In the genomic region with DNA sequence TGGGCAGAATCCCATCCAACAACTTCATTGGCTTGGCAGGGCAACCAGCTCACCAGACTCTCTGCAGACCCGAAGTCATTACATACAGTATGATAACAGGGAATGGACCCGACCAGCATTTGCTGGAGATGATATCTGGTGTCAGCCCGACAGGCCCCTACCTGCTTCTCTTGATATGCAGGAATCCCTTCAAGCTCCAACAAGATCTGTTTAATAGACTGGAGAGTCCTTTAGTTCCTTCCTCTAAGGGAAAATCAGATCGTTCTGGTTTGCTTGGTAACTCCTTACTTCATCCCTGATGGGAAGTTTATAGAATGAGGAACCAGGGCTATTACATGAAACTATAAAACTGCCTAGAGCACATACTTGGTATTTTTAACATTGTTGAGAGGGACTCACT, we compare ENCODE assay signal across 17 cellular contexts.
DNase-seq lines count a peak whose midpoint lies in the region; ATAC-seq, FAIRE-seq and TF ChIP-seq lines count a peak whose summit lies in the region.
"Had no signal": no experiment of that assay in that cellular context is flagged by ENCODE, and none has a peak within 500 bp of the region (broad histone marks: within the 10 kb centered on the region; RNA-seq: fewer than 3 reads in every experiment).

No MANE protein-coding gene starts in this region.

- H3K9me1 ChIP-seq in keratinocyte (ENCODE audit: control insufficient read depth, extremely low read depth, insufficient read depth, low read length), result no peaks in the 10 kb centered on the region

- intact Hi-C loops in breast epithelium (cut with DNase I; ENCODE audit: low total_unique reads) (loop anchor here (10.0 kb wide), 1 partner anchor 830 kb away; no protein-coding TSS in a partner anchor), upper lobe of right lung (cut with DNase I) (no loop called here)

- TF ChIP-seq CTCF in breast epithelium (IDR thresholded peaks at IDR 0.05) (no peak), keratinocyte (optimal IDR thresholded peaks at IDR 0.05 in 1 of 3, IDR thresholded peaks at IDR 0.05 in 1 of 3, conservative IDR thresholded peaks at IDR 0.05 in 1 of 3; ENCODE audit: extremely low read depth in 1 of 3, insufficient read depth in 2 of 3, low read length in 3 of 3) (no peak), upper lobe of right lung (IDR thresholded peaks at IDR 0.05) (no peak)

- H3K9ac ChIP-seq in SK-N-MC (ENCODE audit: insufficient read length) (no peak overlapping the region), keratinocyte (ENCODE audit: control insufficient read depth, extremely low read depth, insufficient read depth, low read length) (no peak overlapping the region)

- H3K27me3 ChIP-seq in breast epithelium (no peaks in the 10 kb centered on the region), keratinocyte (ENCODE audit: control insufficient read depth, extremely low read depth, insufficient read depth, low read length) (no peaks in the 10 kb centered on the region), upper lobe of right lung (no peaks in the 10 kb centered on the region)
- H3K27me3 ChIP-seq: SJSA1 had no signal

- no peaks in the 10 kb centered on the region for H4K20me1 ChIP-seq in keratinocyte (ENCODE audit: control insufficient read depth, extremely low read depth, insufficient read depth, low read length)

- H3K27ac ChIP-seq in breast epithelium (peak overlapping the region in 1 of 2 donors; percentile 25), SK-N-MC (0 out of 2 replicates have a peak overlapping the region, but pooled peaks have one; percentile 9), keratinocyte (ENCODE audit: control insufficient read depth, insufficient read depth, low read length) (no peak overlapping the region), upper lobe of right lung (no peak overlapping the region)
- H3K27ac ChIP-seq: SJSA1 had no signal

- no peak for TF ChIP-seq POLR2A in breast epithelium (IDR thresholded peaks at IDR 0.05)

- dilution Hi-C loops in keratinocyte (cut with MboI; ENCODE audit: extremely low pct_ligation_motif_present, low sequenced_read_pairs), result no loop called here

- peak overlapping the region; percentile 69 for H3K4me2 ChIP-seq in keratinocyte (ENCODE audit: control insufficient read depth, extremely low read depth, insufficient read depth, low read depth, low read length)

- peak; percentile 60 for ATAC-seq in upper lobe of right lung
- ATAC-seq in GM18868 (IDR thresholded peaks at IDR 0.05; ENCODE audit: unreplicated experiment), result no peak

- H3K4me3 ChIP-seq in breast epithelium (no peak overlapping the region), SK-N-MC (no peak overlapping the region), keratinocyte (ENCODE audit: control insufficient read depth in 2 of 3, extremely low read depth in 1 of 3, insufficient read depth in 2 of 3, low read depth in 1 of 3, low read length in 3 of 3) (no peak overlapping the region), upper lobe of right lung (no peak overlapping the region)
- H3K4me3 ChIP-seq: SJSA1 had no signal

- DNase-seq in T47D (ENCODE audit: low read depth in 1 of 2, low spot score in 1 of 2) (peak; percentile 39 to 41), breast epithelium (ENCODE audit: low spot score in 2 of 2) (no peak), SK-N-MC (ENCODE audit: low read depth, low spot score) (no peak), keratinocyte (ENCODE audit: low read depth, low spot score) (peak; percentile 55), upper lobe of right lung (no peak), cerebellum (ENCODE audit: low spot score) (no peak)
- DNase-seq in stimulated activated CD4-positive, alpha-beta T cell treated with anti-CD3 and anti-CD28 coated beads, Interleukin-4, amount 100 ng/mL, for 4 hours, result no peak
- DNase-seq: C1 segment of cervical spinal cord, DMS79, GF-D8, GOT3, NCI-H1105, NCI-H1694 treated with DMSO at 0.1 percent for 48 hours, NCI-H69 had no signal

- in situ Hi-C loops in T47D (cut with HindIII; ENCODE audit: low pct_unique_long_range_greater_than_20kb, low sequenced_read_pairs), result no loop called here

- no peaks in the 10 kb centered on the region for H3K9me3 ChIP-seq in breast epithelium
- no peaks in the 10 kb centered on the region for H3K9me3 ChIP-seq in SK-N-MC (ENCODE audit: low read depth, low read length)
- no peaks in the 10 kb centered on the region for H3K9me3 ChIP-seq in keratinocyte (ENCODE audit: control insufficient read depth, low read depth, low read length)
- no peaks in the 10 kb centered on the region for H3K9me3 ChIP-seq in upper lobe of right lung
- H3K9me3 ChIP-seq: SJSA1 had no signal

- H3K4me1 ChIP-seq in breast epithelium (no peaks in the 10 kb centered on the region), keratinocyte (ENCODE audit: control insufficient read depth, extremely low read depth, insufficient read depth, low read length) (peaks cover 18% of the 10 kb centered on the region), upper lobe of right lung (no peaks in the 10 kb centered on the region)
- H3K4me1 ChIP-seq: SJSA1 had no signal

- peak; percentile 78 for FAIRE-seq in keratinocyte (lab: Jason Lieb, UNC)
- FAIRE-seq: A204.1 had no signal

- no peaks in the 10 kb centered on the region for H3K79me2 ChIP-seq in keratinocyte (ENCODE audit: control insufficient read depth, insufficient read depth, low read length)

- peak overlapping the region; percentile 23 for H2AFZ ChIP-seq in keratinocyte (ENCODE audit: control insufficient read depth, low read length)

- no peaks in the 10 kb centered on the region for H3K36me3 ChIP-seq in breast epithelium
- no peaks in the 10 kb centered on the region for H3K36me3 ChIP-seq in SK-N-MC (ENCODE audit: insufficient read depth, low read length)
- H3K36me3 ChIP-seq in keratinocyte (ENCODE audit: control insufficient read depth in 2 of 2, extremely low read depth in 1 of 2, insufficient read depth in 2 of 2, low read length in 2 of 2), result no peaks in the 10 kb centered on the region
- H3K36me3 ChIP-seq in upper lobe of right lung, result no peaks in the 10 kb centered on the region
- H3K36me3 ChIP-seq: SJSA1 had no signal

Comparison
In these comparisons a context has a peak if more than half of its experiments do, and no peak if none do; other contexts are left out.
1. DNase-seq: peak in T47D (2 of 2) and keratinocyte (single experiment); none in breast epithelium (0 of 2), SK-N-MC (single experiment), upper lobe of right lung (single experiment), cerebellum (single experiment) and stimulated activated CD4-positive, alpha-beta T cell treated with anti-CD3 and anti-CD28 coated beads, Interleukin-4, amount 100 ng/mL, for 4 hours (0 of 2).